Comparison of ENCODE assay signal across 9 cellular contexts in genomic region chr20:38842017-38842416, GRCh38. TPM values are rescaled to one million over a fixed set of nuclear protein-coding genes. Genes with fewer than 3 reads are reported as not detected.
DNase-seq lines count a peak whose midpoint lies in the region; ATAC-seq and TF ChIP-seq lines count a peak whose summit lies in the region.
"Had no signal": no experiment of that assay in that cellular context is flagged by ENCODE, and none has a peak within 500 bp of the region (broad histone marks: within the 10 kb centered on the region; RNA-seq: fewer than 3 reads in every experiment).

No MANE protein-coding gene starts in this region.

- H3K27me3 ChIP-seq in OCI-LY1 (ENCODE audit: insufficient read depth, low read length) (no peaks in the 10 kb centered on the region), spleen (replicated peaks in 1 of 7) (no peaks in the 10 kb centered on the region)

- peak overlapping the region; percentile 71 for H3K4me3 Mint-ChIP-seq in activated CD4-positive, alpha-beta T cell treated with anti-CD3 and anti-CD28 coated beads for 36 hours

- H3F3A ChIP-seq in OCI-LY1 (ENCODE audit: insufficient read depth, low read length), result peaks cover 19% of the 10 kb centered on the region

- H3K4me1 ChIP-seq in OCI-LY1 (ENCODE audit: insufficient read depth, low read length, severe bottlenecking) (peaks cover 95% of the 10 kb centered on the region), spleen (peaks cover 25 to 100% (median 66%) of the 10 kb centered on the region in 6 donors)

- no peak for TF ChIP-seq CTCF in OCI-LY1 (IDR thresholded peaks at IDR 0.05; ENCODE audit: low read length)
- no peak for TF ChIP-seq CTCF in spleen (IDR thresholded peaks at IDR 0.05 in 8 of 11, conservative IDR thresholded peaks at IDR 0.05 in 3 of 11)

- H3K4me3 ChIP-seq in OCI-LY1 (ENCODE audit: low read depth, low read length, poor library complexity, severe bottlenecking) (peak overlapping the region; percentile 23), spleen (peak overlapping the region in 1 of 8 donors; percentile 6)

- TF ChIP-seq POLR2A in spleen (IDR thresholded peaks at IDR 0.05), result no peak

- 10 to 45% (median 36%) methylated on average over 1 of the region's 1 CpG for WGBS in spleen, 5 donors

- H3K36me3 Mint-ChIP-seq in activated CD4-positive, alpha-beta T cell treated with anti-CD3 and anti-CD28 coated beads for 36 hours (ENCODE audit: low read depth), result peaks cover 65% of the 10 kb centered on the region

- H3K9ac ChIP-seq in OCI-LY1 (ENCODE audit: low read length), result peak overlapping the region; percentile 64

- peaks cover 81% of the 10 kb centered on the region for H3K4me1 Mint-ChIP-seq in activated CD4-positive, alpha-beta T cell treated with anti-CD3 and anti-CD28 coated beads for 36 hours

- peaks cover under 1% of the 10 kb centered on the region for H3K9me3 Mint-ChIP-seq in activated CD4-positive, alpha-beta T cell treated with anti-CD3 and anti-CD28 coated beads for 36 hours (ENCODE audit: low read depth)

- no peaks in the 10 kb centered on the region for H4K20me1 ChIP-seq in OCI-LY1 (ENCODE audit: insufficient read depth, low read length)

- H3K27ac ChIP-seq in OCI-LY1 (ENCODE audit: low read depth, low read length, poor library complexity, severe bottlenecking), result peak overlapping the region; percentile 100
- H3K27ac ChIP-seq in spleen, result peak overlapping the region; percentile 61 to 89 (median 79)

- peak overlapping the region; percentile 97 for H3K27ac Mint-ChIP-seq in activated CD4-positive, alpha-beta T cell treated with anti-CD3 and anti-CD28 coated beads for 36 hours

- no peaks in the 10 kb centered on the region for H3K9me2 ChIP-seq in OCI-LY1 (ENCODE audit: low read depth, low read length)

- intact Hi-C loops in activated CD4-positive, alpha-beta T cell treated with anti-CD3 and anti-CD28 coated beads for 36 hours (cut with DNase I, micrococcal nuclease), result loop anchor here (1.0 to 5.0 kb wide), 5 partner anchors 9 to 175 kb away; partner anchors contain the start of gene PPP1R16B (in 1 of the 2)
- intact Hi-C loops in spleen (cut with DNase I; ENCODE audit: low total_unique reads), result no loop called here

- no peak for DNase-seq in activated CD4-positive, alpha-beta T cell treated with anti-CD3 and anti-CD28 coated beads for 36 hours
- DNase-seq in activated CD4-positive, alpha-beta T cell treated with anti-CD3 and anti-CD28 coated beads for 48 hours, result no peak
- DNase-seq in spleen (no peak), RPMI8226 (no peak)
- no peak for DNase-seq in stimulated activated naive CD4-positive, alpha-beta T cell treated with Interleukin-2 at 50 U/mL for 16 hours (lab: John Stamatoyannopoulos, UW)
- no peak for DNase-seq in activated effector memory CD4-positive, alpha-beta T cell treated with Interleukin-2 at 50 U/mL for 16 hours
- DNase-seq: NCI-H2171 had no signal

- H2AFZ ChIP-seq in OCI-LY1 (ENCODE audit: low read length), result no peak overlapping the region

- CTCF ChIA-PET in activated CD4-positive, alpha-beta T cell treated with anti-CD3 and anti-CD28 coated beads for 36 hours (lab: Charles Lee), result interaction anchor here (1.0 to 3.0 kb wide), 8 partner anchors 8 to 34 kb away, joined by 3 to 16 read pairs (median 7); no protein-coding TSS in a partner anchor

- H3K36me3 ChIP-seq in OCI-LY1 (ENCODE audit: insufficient read depth, low read length) (peaks cover 24% of the 10 kb centered on the region), spleen (peaks cover 0 to 32% (median 14%) of the 10 kb centered on the region in 6 donors)

- POLR2A ChIA-PET in activated CD4-positive, alpha-beta T cell treated with anti-CD3 and anti-CD28 coated beads for 36 hours (lab: Charles Lee), result interaction anchor here (0.6 to 1.5 kb wide), 4 partner anchors 31 to 152 kb away, joined by 4 to 9 read pairs (median 4); no protein-coding TSS in a partner anchor

- peaks cover 54% of the 10 kb centered on the region for H3K79me2 ChIP-seq in OCI-LY1 (ENCODE audit: insufficient read depth, low read length)

- peak; percentile 21 for ATAC-seq in activated CD4-positive, alpha-beta T cell treated with anti-CD3 and anti-CD28 coated beads for 36 hours
- ATAC-seq in HG02759 (IDR thresholded peaks at IDR 0.05; ENCODE audit: unreplicated experiment), result peak; percentile 29

- H3K27me3 Mint-ChIP-seq in activated CD4-positive, alpha-beta T cell treated with anti-CD3 and anti-CD28 coated beads for 36 hours, result no peaks in the 10 kb centered on the region

- H3K9me3 ChIP-seq in OCI-LY1 (ENCODE audit: low read length), result no peaks in the 10 kb centered on the region
- no peaks in the 10 kb centered on the region for H3K9me3 ChIP-seq in spleen

- H3K4me2 ChIP-seq in OCI-LY1 (ENCODE audit: low read length), result peak overlapping the region; percentile 62

RNA-seq across cellular contexts. Expression of gene PPP1R16B, which starts 36.5 kb away (rescaled TPM):
- total RNA-seq in activated CD4-positive, alpha-beta T cell treated with anti-CD3 and anti-CD28 coated beads for 36 hours, result 10 to 100 TPM; 78.8 to 84.0 TPM
- total RNA-seq in spleen, result 10 to 100 TPM; 35.7 to 66.0 (median 47.4) TPM
- polyA plus RNA-seq in spleen, result 10 to 100 TPM; 16.0 to 35.0 (median 16.5) TPM
